In the genomic region with DNA sequence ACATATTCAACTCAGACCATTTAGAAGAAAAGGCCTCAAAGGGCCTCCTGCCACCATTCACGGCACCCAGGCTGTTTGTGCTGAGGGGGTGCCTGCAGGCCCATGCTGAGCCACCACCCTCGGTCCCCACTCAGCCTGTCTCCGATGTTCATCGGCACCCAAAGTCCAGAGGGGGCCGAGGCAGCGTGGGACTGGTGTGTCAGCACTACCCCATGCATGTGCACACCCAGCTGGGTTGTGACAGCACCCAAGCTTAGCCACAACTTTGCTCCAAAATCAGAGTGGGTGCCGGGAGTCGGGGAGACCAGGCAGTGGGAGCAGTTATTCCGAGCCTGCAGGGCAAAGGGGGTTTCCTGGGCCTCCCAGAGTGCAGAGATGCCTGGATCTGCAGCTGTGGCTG, we compare ENCODE assay signal across 35 cellular contexts.
"Had no signal": no experiment of that assay in that cellular context is flagged by ENCODE, and none has a peak within 500 bp of the region (broad histone marks: within the 10 kb centered on the region; RNA-seq: fewer than 3 reads in every experiment).

No MANE protein-coding gene starts in this region.

- H3K4me3 ChIP-seq: adrenal gland, body of pancreas, breast epithelium had no signal

- H3K27ac Mint-ChIP-seq: activated B cell treated with CpG ODN at 0.5 μM for 24 hours; activated CD4-positive, alpha-beta memory T cell treated with anti-CD3 and anti-CD28 coated beads for 36 hours; activated CD4-positive, alpha-beta T cell treated with anti-CD3 and anti-CD28 coated beads, Interleukin-2, amount 10 ng/mL, durations not matched to agents 24 days and 14 days; activated CD8-positive, alpha-beta T cell treated with anti-CD3 and anti-CD28 coated beads for 36 hours; activated naive CD4-positive, alpha-beta T cell treated with anti-CD3 and anti-CD28 coated beads for 36 hours; activated naive CD4-positive, alpha-beta T cell treated with anti-CD3 and anti-CD28 coated beads, Interleukin-2, amount 50 U/mL, for 72 hours; activated naive CD8-positive, alpha-beta T cell treated with anti-CD3 and anti-CD28 coated beads for 36 hours; activated T-cell treated with anti-CD3 and anti-CD28 coated beads, Interleukin-2, amount 50 U/mL, for 72 hours; activated T-helper 1 cell treated with anti-CD3 and anti-CD28 coated beads, Interleukin-12 subunit alpha, Interleukin-12 subunit beta, Interleukin-2, Interleukin-4 antibody, amounts not matched to agents 30 ng/mL and 10 ng/mL and 1 ng/mL, durations not matched to agents 14 hours and 24 hours and 36 hours; activated T-helper 17 cell treated with anti-CD3 and anti-CD28 coated beads, Interleukin-2, amount 50 U/mL, for 72 hours; T-helper 1 cell treated with Interleukin-12 subunit alpha and Interleukin-12 subunit beta and Interleukin-4 antibody, amounts not matched to agents 30 μg/mL and 1 μg/mL, for 36 hours; T-helper 2 cell treated with Interferon-gamma antibody and Interleukin-4, amounts not matched to agents 5 μg/mL and 100 μg/mL, for 36 hours had no signal

- ATAC-seq: activated CD8-positive, alpha-beta T cell treated with anti-CD3 and anti-CD28 coated beads for 36 hours; activated naive CD4-positive, alpha-beta T cell treated with anti-CD3 and anti-CD28 coated beads, Interleukin-2, amount 50 U/mL, for 72 hours; activated T-cell treated with anti-CD3 and anti-CD28 coated beads, Interleukin-2, amount 50 U/mL, for 4 hours; activated T-cell treated with anti-CD3 and anti-CD28 coated beads, Interleukin-2, amount 50 U/mL, for 72 hours; activated T-helper 17 cell treated with anti-CD3 and anti-CD28 coated beads, Interleukin-2, amount 50 U/mL, for 72 hours; body of pancreas had no signal

- H3K36me3 Mint-ChIP-seq: activated CD4-positive, alpha-beta memory T cell treated with anti-CD3 and anti-CD28 coated beads for 36 hours; activated naive CD4-positive, alpha-beta T cell treated with anti-CD3 and anti-CD28 coated beads, Interleukin-2, amount 50 U/mL, for 72 hours; activated naive CD8-positive, alpha-beta T cell treated with anti-CD3 and anti-CD28 coated beads for 36 hours had no signal

- H3K27me3 Mint-ChIP-seq: activated B cell treated with CpG ODN at 0.5 μM for 24 hours; activated CD4-positive, alpha-beta memory T cell treated with anti-CD3 and anti-CD28 coated beads for 36 hours; activated CD4-positive, alpha-beta T cell treated with anti-CD3 and anti-CD28 coated beads, Interleukin-2, amount 10 ng/mL, durations not matched to agents 24 days and 14 days; activated CD8-positive, alpha-beta T cell treated with anti-CD3 and anti-CD28 coated beads for 36 hours; activated naive CD8-positive, alpha-beta T cell treated with anti-CD3 and anti-CD28 coated beads for 36 hours; activated T-helper 17 cell treated with anti-CD3 and anti-CD28 coated beads, Interleukin-2, amount 50 U/mL, for 72 hours had no signal

- H3K4me1 Mint-ChIP-seq: activated B cell treated with CpG ODN at 0.5 μM for 24 hours; activated CD4-positive, alpha-beta T cell treated with anti-CD3 and anti-CD28 coated beads, Interleukin-2, amount 10 ng/mL, durations not matched to agents 24 days and 14 days; activated naive CD8-positive, alpha-beta T cell treated with anti-CD3 and anti-CD28 coated beads for 36 hours; activated T-helper 17 cell treated with anti-CD3 and anti-CD28 coated beads, Interleukin-2, amount 50 U/mL, for 72 hours had no signal

- H3K27ac ChIP-seq: adrenal gland, body of pancreas, brain microvascular endothelial cell, breast epithelium, VCaP had no signal

- H3K9me3 ChIP-seq: adrenal gland, body of pancreas had no signal

- H3K4me1 ChIP-seq: adrenal gland, body of pancreas, breast epithelium had no signal

- H3K27me3 ChIP-seq: adrenal gland, body of pancreas, brain microvascular endothelial cell, breast epithelium had no signal

- H3K36me3 ChIP-seq: adrenal gland, brain microvascular endothelial cell, breast epithelium had no signal

- DNase-seq: activated B cell treated with CpG ODN at 0.5 μM for 24 hours; activated CD4-positive, alpha-beta memory T cell treated with anti-CD3 and anti-CD28 coated beads for 36 hours; activated CD4-positive, alpha-beta T cell treated with anti-CD3 and anti-CD28 coated beads for 4 hours; activated CD4-positive, alpha-beta T cell treated with anti-CD3 and anti-CD28 coated beads, Interleukin-2, amount 10 ng/mL, durations not matched to agents 24 days and 14 days; activated CD4-positive, alpha-beta T cell treated with anti-CD3 and anti-CD28 coated beads, Interleukin-2, amount 50 U/mL, for 1 hour; activated CD4-positive, alpha-beta T cell treated with anti-CD3 and anti-CD28 coated beads, Interleukin-2, amount 50 U/mL, for 4 hours; activated CD4-positive, CD25-positive, alpha-beta regulatory T cell treated with anti-CD3 and anti-CD28 coated beads, Interleukin-2, amount 50 U/mL, for 72 hours; activated CD8-positive, alpha-beta memory T cell treated with anti-CD3 and anti-CD28 coated beads, Interleukin-2, amount 50 U/mL, for 4 hours; activated CD8-positive, alpha-beta T cell treated with anti-CD3 and anti-CD28 coated beads for 36 hours; activated effector memory CD4-positive, alpha-beta T cell treated with anti-CD3 and anti-CD28 coated beads, Interleukin-2, amount 50 U/mL, for 16 hours; activated gamma-delta T cell treated with Interleukin-2 at 50 U/mL for 16 hours; activated naive CD4-positive, alpha-beta T cell; activated naive CD4-positive, alpha-beta T cell treated with anti-CD3 and anti-CD28 coated beads for 36 hours; activated naive CD4-positive, alpha-beta T cell treated with anti-CD3 and anti-CD28 coated beads, Interleukin-2, amount 50 U/mL, for 16 hours; activated naive CD8-positive, alpha-beta T cell treated with anti-CD3 and anti-CD28 coated beads for 36 hours; activated T-cell treated with anti-CD3 and anti-CD28 coated beads for 4 hours; activated T-cell treated with anti-CD3 and anti-CD28 coated beads, Interleukin-2, amount 50 U/mL, for 1 hour; activated T-cell treated with anti-CD3 and anti-CD28 coated beads, Interleukin-2, amount 50 U/mL, for 4 hours; activated T-cell treated with anti-CD3 and anti-CD28 coated beads, Interleukin-2, amount 50 U/mL, for 72 hours; adrenal gland; amniotic stem cell; aorta; body of pancreas; brain microvascular endothelial cell; SW 1271; T-helper 1 cell; T-helper 2 cell; T-helper 9 cell had no signal

- H3K4me3 Mint-ChIP-seq: activated B cell treated with CpG ODN at 0.5 μM for 24 hours; activated CD4-positive, alpha-beta memory T cell treated with anti-CD3 and anti-CD28 coated beads for 36 hours; activated CD4-positive, alpha-beta T cell treated with anti-CD3 and anti-CD28 coated beads, Interleukin-2, amount 10 ng/mL, durations not matched to agents 24 days and 14 days; activated CD8-positive, alpha-beta T cell treated with anti-CD3 and anti-CD28 coated beads for 36 hours; activated naive CD4-positive, alpha-beta T cell treated with anti-CD3 and anti-CD28 coated beads for 36 hours; activated naive CD8-positive, alpha-beta T cell treated with anti-CD3 and anti-CD28 coated beads for 36 hours; activated T-cell treated with anti-CD3 and anti-CD28 coated beads, Interleukin-2, amount 50 U/mL, for 4 hours; activated T-cell treated with anti-CD3 and anti-CD28 coated beads, Interleukin-2, amount 50 U/mL, for 72 hours; activated T-helper 1 cell treated with anti-CD3 and anti-CD28 coated beads, Interleukin-12 subunit alpha, Interleukin-12 subunit beta, Interleukin-2, Interleukin-4 antibody, amounts not matched to agents 30 ng/mL and 10 ng/mL and 1 ng/mL, durations not matched to agents 14 hours and 24 hours and 36 hours; activated T-helper 17 cell treated with anti-CD3 and anti-CD28 coated beads, Interleukin-2, amount 50 U/mL, for 72 hours; T-helper 1 cell treated with Interleukin-12 subunit alpha and Interleukin-12 subunit beta and Interleukin-4 antibody, amounts not matched to agents 30 μg/mL and 1 μg/mL, for 36 hours; T-helper 2 cell treated with Interferon-gamma antibody and Interleukin-4, amounts not matched to agents 5 μg/mL and 100 μg/mL, for 36 hours had no signal
